11 cellular contexts compared by ENCODE assay signal in the genomic region with DNA sequence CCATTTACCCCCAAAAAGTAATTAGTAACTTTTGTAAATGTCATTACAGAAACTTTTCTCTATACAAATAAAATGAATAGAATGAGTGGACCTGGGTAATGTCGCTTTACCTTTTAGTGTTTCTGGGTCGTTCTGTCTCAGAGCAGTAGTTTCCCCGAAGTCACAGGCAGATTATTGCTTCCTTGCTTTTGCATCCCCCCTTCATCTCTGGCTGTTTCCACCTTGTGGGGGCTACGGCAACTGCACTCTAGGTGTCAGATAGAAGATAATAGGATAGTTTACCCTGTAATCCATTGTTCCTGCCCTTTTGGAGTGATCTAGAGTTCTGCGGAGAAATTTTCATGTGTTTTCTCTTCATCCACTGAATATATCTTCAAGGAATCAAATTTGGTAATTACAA.
DNase-seq lines count a peak whose midpoint lies in the region; ATAC-seq and TF ChIP-seq lines count a peak whose summit lies in the region.
"Had no signal": no experiment of that assay in that cellular context is flagged by ENCODE, and none has a peak within 500 bp of the region (broad histone marks: within the 10 kb centered on the region; RNA-seq: fewer than 3 reads in every experiment).

No MANE protein-coding gene starts in this region.

- DNase-seq in D341Med (ENCODE audit: low spot score) (peak; percentile 22), iPS-NIHi11 (ENCODE audit: low spot score) (peak; percentile 52), amniotic stem cell (lab: John Stamatoyannopoulos, UW) (no peak)
- no peak for DNase-seq in activated CD4-positive, alpha-beta T cell treated with anti-CD3 and anti-CD28 coated beads, Interleukin-2, amount 50 U/mL, for 1 hour
- DNase-seq: activated CD4-positive, alpha-beta T cell treated with anti-CD3 and anti-CD28 coated beads for 48 hours; NCI-H1417; NCI-H774 had no signal

- no peaks in the 10 kb centered on the region for H3K36me3 ChIP-seq in gastroesophageal sphincter

- TF ChIP-seq CTCF in WI38 (IDR thresholded peaks at IDR 0.05; ENCODE audit: low read depth, low read length): 0 out of 2 replicates have a peak, but pooled peaks have one; percentile 15
- TF ChIP-seq CTCF in gastroesophageal sphincter (IDR thresholded peaks at IDR 0.05): no peak

- no peak overlapping the region for H3K4me3 ChIP-seq in WI38 (ENCODE audit: low read depth, low read length)
- H3K4me3 ChIP-seq in gastroesophageal sphincter: no peak overlapping the region

- H3K27ac ChIP-seq in gastroesophageal sphincter: no peak overlapping the region

- TF ChIP-seq POLR2A in gastroesophageal sphincter (IDR thresholded peaks at IDR 0.05): no peak

- H3K27me3 ChIP-seq in gastroesophageal sphincter: no peaks in the 10 kb centered on the region

- H3K4me1 ChIP-seq in gastroesophageal sphincter: no peaks in the 10 kb centered on the region

- ATAC-seq in HG03103 (IDR thresholded peaks at IDR 0.05; ENCODE audit: low read depth, unreplicated experiment) (peak; percentile 54), HG02885 (IDR thresholded peaks at IDR 0.05; ENCODE audit: poor library complexity, unreplicated experiment) (no peak), gastroesophageal sphincter (no peak)

- WGBS in gastroesophageal sphincter (ENCODE audit: low coverage in 1 of 2), 2 donors: 42 to 69% methylated on average over 4 to 5 of the region's 5 CpGs

- TF ChIP-seq EP300 in gastroesophageal sphincter (IDR thresholded peaks at IDR 0.05): no peak

- no peaks in the 10 kb centered on the region for H3K9me3 ChIP-seq in gastroesophageal sphincter

Comparison
In these comparisons a context has a peak if more than half of its experiments do, and no peak if none do; other contexts are left out.
1. DNase-seq: peak in D341Med (single experiment) and iPS-NIHi11 (single experiment); none in amniotic stem cell (single experiment) and activated CD4-positive, alpha-beta T cell treated with anti-CD3 and anti-CD28 coated beads, Interleukin-2, amount 50 U/mL, for 1 hour (single experiment).